Comparison of ENCODE assay signal across 11 cellular contexts in genomic region chr17:34578656-34579016, GRCh38. TPM values are rescaled to one million over a fixed set of nuclear protein-coding genes. Genes with fewer than 3 reads are reported as not detected.
A peak's percentile ranks its signal among the peaks of the same experiment; 100 is the strongest.
DNase-seq lines count a peak whose midpoint lies in the region; TF ChIP-seq lines count a peak whose summit lies in the region.
"Had no signal": no experiment of that assay in that cellular context is flagged by ENCODE, and none has a peak within 500 bp of the region (broad histone marks: within the 10 kb centered on the region; RNA-seq: fewer than 3 reads in every experiment).

No MANE protein-coding gene starts in this region.

- no peak overlapping the region for H3K27ac ChIP-seq in left ventricle myocardium inferior (replicated peaks)
- no peak overlapping the region for H3K27ac ChIP-seq in right atrium auricular region
- no peak overlapping the region for H3K27ac ChIP-seq in uterus
- H3K27ac ChIP-seq: epithelial cell of prostate had no signal

- peaks cover 32% of the 10 kb centered on the region for H3K4me1 Mint-ChIP-seq in brain
- peaks cover 19% of the 10 kb centered on the region for H3K4me1 Mint-ChIP-seq in nephron progenitor cell

- H3K4me3 ChIP-seq in left ventricle myocardium inferior (peak overlapping the region; percentile 72), right atrium auricular region (peak overlapping the region in 1 of 2 donors; percentile 57), uterus (peak overlapping the region; percentile 41 to 48)

- H3K9me3 ChIP-seq in left ventricle myocardium inferior (replicated peaks) (peaks cover 6% of the 10 kb centered on the region), right atrium auricular region (peaks cover 0 to 5% of the 10 kb centered on the region in 2 donors), uterus (no peaks in the 10 kb centered on the region)

- no peak for TF ChIP-seq CTCF in left ventricle myocardium inferior (IDR thresholded peaks at IDR 0.05; ENCODE audit: borderline replicate concordance)
- TF ChIP-seq CTCF in right atrium auricular region (IDR thresholded peaks at IDR 0.05) = no peak
- TF ChIP-seq CTCF in brain (conservative IDR thresholded peaks at IDR 0.05) = no peak
- TF ChIP-seq CTCF in nephron progenitor cell (IDR thresholded peaks at IDR 0.05) = no peak
- TF ChIP-seq CTCF in uterus (IDR thresholded peaks at IDR 0.05) = no peak

- no peak for DNase-seq in left ventricle myocardium inferior
- DNase-seq in right atrium auricular region (ENCODE audit: low spot score) = no peak
- no peak for DNase-seq in nephron progenitor cell
- no peak for DNase-seq in uterus
- DNase-seq in GM19238 (ENCODE audit: insufficient read length, low spot score) = no peak
- DNase-seq in NCI-H1930 (lab: John Stamatoyannopoulos, UW) = no peak
- DNase-seq in head of caudate nucleus = no peak

- H3K27me3 ChIP-seq in left ventricle myocardium inferior (ENCODE audit: low read depth) (peaks cover 100% of the 10 kb centered on the region), right atrium auricular region (peaks cover 16 to 37% of the 10 kb centered on the region in 2 donors), uterus (peaks cover 0 to 9% of the 10 kb centered on the region in 2 donors)

- intact Hi-C loops in left ventricle myocardium inferior (cut with micrococcal nuclease) (no loop called here), uterus (cut with DNase I; ENCODE audit: low total_unique reads) (no loop called here), head of caudate nucleus (cut with DNase I) (no loop called here)

- H3K36me3 ChIP-seq in left ventricle myocardium inferior = no peaks in the 10 kb centered on the region
- H3K36me3 ChIP-seq in right atrium auricular region = no peaks in the 10 kb centered on the region
- no peaks in the 10 kb centered on the region for H3K36me3 ChIP-seq in uterus

- TF ChIP-seq POLR2A in uterus (IDR thresholded peaks at IDR 0.05) = no peak

- H3K4me3 Mint-ChIP-seq in brain (peak overlapping the region; percentile 89 to 95 (median 93)), nephron progenitor cell (peak overlapping the region; percentile 79)

- H3K9me3 Mint-ChIP-seq in brain (peaks cover 0 to 4% (median 3%) of the 10 kb centered on the region in 5 experiments), nephron progenitor cell (peaks cover 13% of the 10 kb centered on the region)

- H3K4me1 ChIP-seq in left ventricle myocardium inferior (peaks cover 36% of the 10 kb centered on the region), right atrium auricular region (peaks cover 0 to 38% of the 10 kb centered on the region in 2 donors), uterus (peaks cover 0 to 30% of the 10 kb centered on the region in 2 donors)

- H3K36me3 Mint-ChIP-seq in brain (no peaks in the 10 kb centered on the region), nephron progenitor cell (ENCODE audit: low read depth) (no peaks in the 10 kb centered on the region)

- peaks cover 88% of the 10 kb centered on the region for H3K27me3 Mint-ChIP-seq in brain
- H3K27me3 Mint-ChIP-seq in nephron progenitor cell (ENCODE audit: low read depth, poor library complexity) = peaks cover 100% of the 10 kb centered on the region

- peak overlapping the region; percentile 17 to 94 (median 63) for H3K27ac Mint-ChIP-seq in brain
- H3K27ac Mint-ChIP-seq in nephron progenitor cell = no peak overlapping the region

RNA-seq across cellular contexts. Expression of gene TMEM132E, which starts 0.7 kb away (rescaled TPM):
- 0.05 TPM for total RNA-seq in left ventricle myocardium inferior
- under 1 TPM; 0.24 to 0.26 TPM for total RNA-seq in right atrium auricular region
- polyA plus RNA-seq in brain (ENCODE audit: insufficient read depth, low read depth, low replicate concordance) = 5.6 TPM
- total RNA-seq in uterus = under 1 TPM in 1 of 4 donors, not detected in 3; 0.90 TPM
- total RNA-seq: left ventricle myocardium superior, OCI-LY7 had no signal
